In genomic region chr4:150366487-150366999, GRCh38 we compare ENCODE assay signal across 11 cellular contexts.
A peak's percentile ranks its signal among the peaks of the same experiment; 100 is the strongest.
DNase-seq lines count a peak whose midpoint lies in the region; ATAC-seq, FAIRE-seq and TF ChIP-seq lines count a peak whose summit lies in the region.
"Had no signal": no experiment of that assay in that cellular context is flagged by ENCODE, and none has a peak within 500 bp of the region (broad histone marks: within the 10 kb centered on the region; RNA-seq: fewer than 3 reads in every experiment).

No MANE protein-coding gene starts in this region.

- no peak overlapping the region for H3K4ac ChIP-seq in H9 (ENCODE audit: low read depth, low read length)

- H3K4me3 ChIP-seq in iPS-18a (ENCODE audit: low read length): peak overlapping the region; percentile 40
- no peak overlapping the region for H3K4me3 ChIP-seq in small intestine (ENCODE audit: low read depth in 1 of 2, low read length in 2 of 2)
- no peak overlapping the region for H3K4me3 ChIP-seq in aorta (ENCODE audit: low read length in 2 of 2)
- H3K4me3 ChIP-seq in vagina: no peak overlapping the region

- H3K14ac ChIP-seq in H9 (ENCODE audit: insufficient read depth, low read length): no peak overlapping the region

- H3T11ph ChIP-seq in H9 (ENCODE audit: low read length): no peak overlapping the region

- peak overlapping the region; percentile 28 for H3K4me2 ChIP-seq in H9 (ENCODE audit: insufficient read depth, insufficient read length, low read length)

- H3K9me3 ChIP-seq in H9 (ENCODE audit: control insufficient read depth, low read depth, low read length) (no peaks in the 10 kb centered on the region), iPS-18a (ENCODE audit: control insufficient read depth, low read depth, low read length) (no peaks in the 10 kb centered on the region), small intestine (ENCODE audit: control insufficient read depth, low read depth) (no peaks in the 10 kb centered on the region), aorta (ENCODE audit: control insufficient read depth, low read length) (no peaks in the 10 kb centered on the region), vagina (no peaks in the 10 kb centered on the region)

- peak; percentile 53 for DNase-seq in H9
- DNase-seq in NCI-H2107 (lab: John Stamatoyannopoulos, UW): peak; percentile 82
- no peak for DNase-seq in small intestine
- DNase-seq in aorta: no peak
- DNase-seq in vagina (ENCODE audit: extremely low spot score in 2 of 2): no peak
- DNase-seq: activated CD4-positive, alpha-beta T cell treated with anti-CD3 and anti-CD28 coated beads for 4 hours; KG1; natural killer cell had no signal

- peaks cover 3% of the 10 kb centered on the region for H3K23me2 ChIP-seq in H9 (ENCODE audit: insufficient read length, low read depth, low read length, poor library complexity, severe bottlenecking)

- no peak overlapping the region for H2BK12ac ChIP-seq in H9 (ENCODE audit: insufficient read length, low read depth, low read length)

- no peaks in the 10 kb centered on the region for H3K9me3 Mint-ChIP-seq in H9
- H3K9me3 Mint-ChIP-seq: natural killer cell had no signal

- peak overlapping the region in 1 of 2 experiments; percentile 45; a peak in 4 of 5 replicates for H3K4me3 Mint-ChIP-seq in H9
- H3K4me3 Mint-ChIP-seq: natural killer cell had no signal

- no peak overlapping the region for H2BK120ac ChIP-seq in H9 (ENCODE audit: low read depth, low read length, poor library complexity, severe bottlenecking)

- peak overlapping the region in 2 of 3 experiments; percentile 73 to 90; a peak in 4 of 7 replicates for H3K27ac Mint-ChIP-seq in H9
- H3K27ac Mint-ChIP-seq: natural killer cell had no signal

- H2BK20ac ChIP-seq in H9 (ENCODE audit: low read depth, low read length, poor library complexity, severe bottlenecking): no peak overlapping the region

- H4K5ac ChIP-seq in H9 (ENCODE audit: insufficient read length, low read depth, low read length): no peak overlapping the region

- H2BK15ac ChIP-seq in H9 (ENCODE audit: low read depth, low read length): no peak overlapping the region

- H3K27ac ChIP-seq in H9 (ENCODE audit: insufficient read length, low read depth, low read length) (no peak overlapping the region), iPS-18a (ENCODE audit: low read length) (no peak overlapping the region), small intestine (ENCODE audit: low read depth in 1 of 2, low read length in 1 of 2) (no peak overlapping the region), aorta (ENCODE audit: low read depth in 1 of 2, low read length in 2 of 2) (no peak overlapping the region), vagina (no peak overlapping the region)

- no peaks in the 10 kb centered on the region for H3K79me1 ChIP-seq in H9 (ENCODE audit: insufficient read depth, low read depth, low read length, poor library complexity, severe bottlenecking)

- no peak overlapping the region for H2AFZ ChIP-seq in H9 (ENCODE audit: low read length)

- H3K27me3 Mint-ChIP-seq in H9 (ENCODE audit: low read depth): peaks cover 27% of the 10 kb centered on the region

- H2AK5ac ChIP-seq in H9 (ENCODE audit: insufficient read length, low read length): no peak overlapping the region

- no peak for TF ChIP-seq CTCF in H9 (conservative IDR thresholded peaks at IDR 0.05)
- TF ChIP-seq CTCF in vagina (IDR thresholded peaks at IDR 0.05): no peak

- no peak overlapping the region for H3K18ac ChIP-seq in H9 (ENCODE audit: insufficient read length, low read depth, low read length)

- no peak overlapping the region for H4K8ac ChIP-seq in H9 (replicated peaks; ENCODE audit: insufficient read length, low read depth, low read length)

- FAIRE-seq in G401.6 (lab: Jason Lieb, UNC) (peak; percentile 6), small intestine (lab: Jason Lieb, UNC) (no peak)

- no peaks in the 10 kb centered on the region for H3K79me2 ChIP-seq in H9 (ENCODE audit: insufficient read depth, low read length)

- H3K9ac ChIP-seq in H9 (ENCODE audit: extremely low read depth, insufficient read length, low read length) (no peak overlapping the region), iPS-18a (ENCODE audit: low read length) (no peak overlapping the region)

- H2BK5ac ChIP-seq in H9 (ENCODE audit: insufficient read length, low read length): no peak overlapping the region

- H3K36me3 ChIP-seq in iPS-18a (ENCODE audit: control insufficient read depth, low read depth, low read length): no peaks in the 10 kb centered on the region
- H3K36me3 ChIP-seq in small intestine (ENCODE audit: control insufficient read depth in 2 of 2, insufficient read depth in 2 of 2, low read length in 2 of 2): no peaks in the 10 kb centered on the region
- no peaks in the 10 kb centered on the region for H3K36me3 ChIP-seq in aorta (ENCODE audit: control insufficient read depth in 1 of 2, insufficient read depth in 2 of 2, low read length in 1 of 2)
- no peaks in the 10 kb centered on the region for H3K36me3 ChIP-seq in vagina

- H3K4me1 ChIP-seq in H9 (ENCODE audit: insufficient read depth, low read length): peaks cover 4% of the 10 kb centered on the region; the same call in 1 of the 2 replicates
- peaks cover 22% of the 10 kb centered on the region for H3K4me1 ChIP-seq in iPS-18a (ENCODE audit: control insufficient read depth, low read depth, low read length)
- no peaks in the 10 kb centered on the region for H3K4me1 ChIP-seq in small intestine (ENCODE audit: control insufficient read depth in 2 of 2, insufficient read depth in 1 of 2, low read depth in 1 of 2, low read length in 1 of 2)
- H3K4me1 ChIP-seq in aorta (ENCODE audit: control insufficient read depth in 1 of 2, insufficient read depth in 2 of 2, low read length in 2 of 2): no peaks in the 10 kb centered on the region
- no peaks in the 10 kb centered on the region for H3K4me1 ChIP-seq in vagina

- ATAC-seq in aorta (ENCODE audit: low FRiP score) (no peak), HG03439 (IDR thresholded peaks at IDR 0.05; ENCODE audit: unreplicated experiment) (no peak)
- ATAC-seq: natural killer cell had no signal

- peaks cover 6% of the 10 kb centered on the region; the same call in 1 of the 2 replicates for H3K27me3 ChIP-seq in H9 (ENCODE audit: insufficient read depth, low read length)
- peaks cover 38% of the 10 kb centered on the region for H3K27me3 ChIP-seq in iPS-18a (ENCODE audit: control insufficient read depth, insufficient read depth, low read length)
- H3K27me3 ChIP-seq in small intestine (ENCODE audit: control insufficient read depth in 2 of 2, insufficient read depth in 2 of 2, low read length in 2 of 2): no peaks in the 10 kb centered on the region
- no peaks in the 10 kb centered on the region for H3K27me3 ChIP-seq in aorta (ENCODE audit: control insufficient read depth in 1 of 2, insufficient read depth in 2 of 2, low read length in 1 of 2)
- no peaks in the 10 kb centered on the region for H3K27me3 ChIP-seq in vagina

- no peak overlapping the region for H3K56ac ChIP-seq in H9 (ENCODE audit: insufficient read length, low read depth, low read length)

- no peak for TF ChIP-seq POLR2A in vagina (IDR thresholded peaks at IDR 0.05)

- intact Hi-C loops in aorta (cut with DNase I) (no loop called here), vagina (cut with DNase I) (no loop called here)

- no peaks in the 10 kb centered on the region for H4K20me1 ChIP-seq in H9 (ENCODE audit: control insufficient read depth, insufficient read depth, insufficient read length)

- no peak overlapping the region for H3K23ac ChIP-seq in H9 (ENCODE audit: insufficient read length, low read depth, low read length)

- peaks cover 16% of the 10 kb centered on the region in 2 experiments for H3K4me1 Mint-ChIP-seq in H9

- no peak overlapping the region for H4K91ac ChIP-seq in H9 (ENCODE audit: insufficient read length, low read depth, low read length)

- H3K36me3 Mint-ChIP-seq in H9 (ENCODE audit: insufficient read depth in 1 of 3, low read depth in 3 of 3): no peaks in the 10 kb centered on the region
- H3K36me3 Mint-ChIP-seq: natural killer cell had no signal

- no CpG with 5 or more reads among the region's 2 CpGs for WGBS in H9 (ENCODE audit: extremely low coverage, insufficient read length, low lambda C conversion rate)
- 54 to 74% (median 70%) methylated on average over 2 of the region's 2 CpGs for WGBS in small intestine, 3 donors
- 47 to 65% methylated on average over 2 of the region's 2 CpGs for WGBS in aorta, 2 donors

Comparison
In these comparisons a context has a peak if more than half of its experiments do, and no peak if none do; other contexts are left out.
1. DNase-seq: peak in H9 (single experiment) and NCI-H2107 (single experiment); none in small intestine (single experiment), aorta (0 of 2) and vagina (0 of 2).